Comparison of ENCODE assay signal across 1 cellular context in the genomic region with DNA sequence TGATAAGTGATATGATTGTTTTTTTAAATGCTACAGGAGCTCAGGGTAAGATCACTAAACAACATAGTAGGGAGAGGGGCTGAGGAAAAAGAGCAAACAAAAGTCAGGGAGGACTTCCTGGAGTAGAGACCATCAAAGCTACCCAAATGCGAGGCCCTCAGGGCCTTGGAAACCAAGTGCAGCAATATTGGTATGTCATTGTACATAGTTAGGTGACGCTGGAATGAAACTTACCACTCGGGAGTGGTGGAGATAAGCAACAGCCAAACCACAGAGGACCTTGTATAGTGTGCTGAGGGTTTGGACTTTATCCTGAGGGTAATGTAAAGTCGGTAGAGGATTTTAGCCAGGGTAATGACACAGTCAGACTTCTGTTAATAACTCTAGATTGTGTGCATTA.
TF ChIP-seq lines count a peak whose summit lies in the region.

No MANE protein-coding gene starts in this region.

TF ChIP-seq in HepG2, 621 proteins besides CTCF, POLR2A, EP300 and RAD21 (continues in another document):
- TF ChIP-seq ZNF180 (CRISPR knock-in tag; IDR thresholded peaks at IDR 0.05; ENCODE audit: borderline replicate concordance, low read depth) (no peak), ZNF546 (CRISPR knock-in tag; conservative IDR thresholded peaks at IDR 0.05) (no peak), ZNF33B (CRISPR knock-in tag; IDR thresholded peaks at IDR 0.05) (no peak), NFE2L2 (IDR thresholded peaks at IDR 0.05; ENCODE audit: low read length) (no peak), ISL2 (CRISPR knock-in tag; IDR thresholded peaks at IDR 0.05) (no peak; the same call in 1 of the 2 replicates), MIXL1 (CRISPR knock-in tag; IDR thresholded peaks at IDR 0.05) (no peak), NCOA2 (CRISPR knock-in tag; IDR thresholded peaks at IDR 0.05) (peak; percentile 50; the same call in 1 of the 2 replicates), ZNF382 (CRISPR knock-in tag; IDR thresholded peaks at IDR 0.05; ENCODE audit: borderline replicate concordance) (no peak), ZNF331 (CRISPR knock-in tag; IDR thresholded peaks at IDR 0.05) (0 out of 2 replicates have a peak, but pooled peaks have one; percentile 44), SOX13 (IDR thresholded peaks at IDR 0.05) (no peak), SOX13 (CRISPR knock-in tag; conservative IDR thresholded peaks at IDR 0.05 in 1 of 2, IDR thresholded peaks at IDR 0.05 in 1 of 2) (peak in 1 of 2 experiments; percentile 54; a peak in 2 of 4 replicates), CHD2 (IDR thresholded peaks at IDR 0.05; ENCODE audit: low read depth, low read length) (no peak), ZNF432 (CRISPR knock-in tag; IDR thresholded peaks at IDR 0.05; ENCODE audit: borderline replicate concordance) (no peak), ZNF891 (CRISPR knock-in tag; IDR thresholded peaks at IDR 0.05) (no peak), SNAPC2 (CRISPR knock-in tag; IDR thresholded peaks at IDR 0.05) (no peak), FOXA1 (IDR thresholded peaks at IDR 0.05) (no peak), FOXA1 (CRISPR knock-in tag; IDR thresholded peaks at IDR 0.05) (0 out of 2 replicates have a peak, but pooled peaks have one; percentile 21), ZBTB7B (CRISPR knock-in tag; IDR thresholded peaks at IDR 0.05) (no peak), ZNF20 (CRISPR knock-in tag; IDR thresholded peaks at IDR 0.05) (no peak), ZNF263 (CRISPR knock-in tag; IDR thresholded peaks at IDR 0.05) (peak; percentile 69), TOE1 (CRISPR knock-in tag; IDR thresholded peaks at IDR 0.05) (no peak), FOXP1 (IDR thresholded peaks at IDR 0.05) (no peak), FOXP1 (CRISPR knock-in tag; IDR thresholded peaks at IDR 0.05) (no peak), FIP1L1 (IDR thresholded peaks at IDR 0.05; ENCODE audit: borderline replicate concordance, insufficient read depth, low read depth, low read length) (no peak), ZNF570 (CRISPR knock-in tag; IDR thresholded peaks at IDR 0.05; ENCODE audit: borderline replicate concordance) (no peak), MXD4 (CRISPR knock-in tag; IDR thresholded peaks at IDR 0.05) (no peak), HNRNPLL (IDR thresholded peaks at IDR 0.05; ENCODE audit: low read depth, low read length, poor library complexity, severe bottlenecking) (no peak), NFKB2 (CRISPR knock-in tag; IDR thresholded peaks at IDR 0.05; ENCODE audit: borderline replicate concordance) (no peak), THYN1 (CRISPR knock-in tag; IDR thresholded peaks at IDR 0.05; ENCODE audit: borderline replicate concordance, low read depth) (no peak), BCL6 (CRISPR knock-in tag; IDR thresholded peaks at IDR 0.05) (peak; percentile 39; the same call in 1 of the 2 replicates), ISX (CRISPR knock-in tag; conservative IDR thresholded peaks at IDR 0.05) (no peak), TBP (CRISPR knock-in tag; IDR thresholded peaks at IDR 0.05) (no peak), SIX4 (CRISPR knock-in tag; IDR thresholded peaks at IDR 0.05) (peak; percentile 16; the same call in 1 of the 2 replicates)
- TF ChIP-seq, protein P1, sequence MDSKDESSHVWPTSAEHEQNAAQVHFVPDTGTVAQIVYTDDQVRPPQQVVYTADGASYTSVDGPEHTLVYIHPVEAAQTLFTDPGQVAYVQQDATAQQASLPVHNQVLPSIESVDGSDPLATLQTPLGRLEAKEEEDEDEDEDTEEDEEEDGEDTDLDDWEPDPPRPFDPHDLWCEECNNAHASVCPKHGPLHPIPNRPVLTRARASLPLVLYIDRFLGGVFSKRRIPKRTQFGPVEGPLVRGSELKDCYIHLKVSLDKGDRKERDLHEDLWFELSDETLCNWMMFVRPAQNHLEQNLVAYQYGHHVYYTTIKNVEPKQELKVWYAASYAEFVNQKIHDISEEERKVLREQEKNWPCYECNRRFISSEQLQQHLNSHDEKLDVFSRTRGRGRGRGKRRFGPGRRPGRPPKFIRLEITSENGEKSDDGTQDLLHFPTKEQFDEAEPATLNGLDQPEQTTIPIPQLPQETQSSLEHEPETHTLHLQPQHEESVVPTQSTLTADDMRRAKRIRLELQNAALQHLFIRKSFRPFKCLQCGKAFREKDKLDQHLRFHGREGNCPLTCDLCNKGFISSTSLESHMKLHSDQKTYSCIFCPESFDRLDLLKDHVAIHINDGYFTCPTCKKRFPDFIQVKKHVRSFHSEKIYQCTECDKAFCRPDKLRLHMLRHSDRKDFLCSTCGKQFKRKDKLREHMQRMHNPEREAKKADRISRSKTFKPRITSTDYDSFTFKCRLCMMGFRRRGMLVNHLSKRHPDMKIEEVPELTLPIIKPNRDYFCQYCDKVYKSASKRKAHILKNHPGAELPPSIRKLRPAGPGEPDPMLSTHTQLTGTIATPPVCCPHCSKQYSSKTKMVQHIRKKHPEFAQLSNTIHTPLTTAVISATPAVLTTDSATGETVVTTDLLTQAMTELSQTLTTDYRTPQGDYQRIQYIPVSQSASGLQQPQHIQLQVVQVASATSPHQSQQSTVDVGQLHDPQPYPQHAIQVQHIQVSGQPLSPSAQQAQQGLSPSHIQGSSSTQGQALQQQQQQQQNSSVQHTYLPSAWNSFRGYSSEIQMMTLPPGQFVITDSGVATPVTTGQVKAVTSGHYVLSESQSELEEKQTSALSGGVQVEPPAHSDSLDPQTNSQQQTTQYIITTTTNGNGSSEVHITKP (CRISPR knock-in tag; IDR thresholded peaks at IDR 0.05; ENCODE audit: low read depth) = no peak
- TF ChIP-seq, protein P2, sequence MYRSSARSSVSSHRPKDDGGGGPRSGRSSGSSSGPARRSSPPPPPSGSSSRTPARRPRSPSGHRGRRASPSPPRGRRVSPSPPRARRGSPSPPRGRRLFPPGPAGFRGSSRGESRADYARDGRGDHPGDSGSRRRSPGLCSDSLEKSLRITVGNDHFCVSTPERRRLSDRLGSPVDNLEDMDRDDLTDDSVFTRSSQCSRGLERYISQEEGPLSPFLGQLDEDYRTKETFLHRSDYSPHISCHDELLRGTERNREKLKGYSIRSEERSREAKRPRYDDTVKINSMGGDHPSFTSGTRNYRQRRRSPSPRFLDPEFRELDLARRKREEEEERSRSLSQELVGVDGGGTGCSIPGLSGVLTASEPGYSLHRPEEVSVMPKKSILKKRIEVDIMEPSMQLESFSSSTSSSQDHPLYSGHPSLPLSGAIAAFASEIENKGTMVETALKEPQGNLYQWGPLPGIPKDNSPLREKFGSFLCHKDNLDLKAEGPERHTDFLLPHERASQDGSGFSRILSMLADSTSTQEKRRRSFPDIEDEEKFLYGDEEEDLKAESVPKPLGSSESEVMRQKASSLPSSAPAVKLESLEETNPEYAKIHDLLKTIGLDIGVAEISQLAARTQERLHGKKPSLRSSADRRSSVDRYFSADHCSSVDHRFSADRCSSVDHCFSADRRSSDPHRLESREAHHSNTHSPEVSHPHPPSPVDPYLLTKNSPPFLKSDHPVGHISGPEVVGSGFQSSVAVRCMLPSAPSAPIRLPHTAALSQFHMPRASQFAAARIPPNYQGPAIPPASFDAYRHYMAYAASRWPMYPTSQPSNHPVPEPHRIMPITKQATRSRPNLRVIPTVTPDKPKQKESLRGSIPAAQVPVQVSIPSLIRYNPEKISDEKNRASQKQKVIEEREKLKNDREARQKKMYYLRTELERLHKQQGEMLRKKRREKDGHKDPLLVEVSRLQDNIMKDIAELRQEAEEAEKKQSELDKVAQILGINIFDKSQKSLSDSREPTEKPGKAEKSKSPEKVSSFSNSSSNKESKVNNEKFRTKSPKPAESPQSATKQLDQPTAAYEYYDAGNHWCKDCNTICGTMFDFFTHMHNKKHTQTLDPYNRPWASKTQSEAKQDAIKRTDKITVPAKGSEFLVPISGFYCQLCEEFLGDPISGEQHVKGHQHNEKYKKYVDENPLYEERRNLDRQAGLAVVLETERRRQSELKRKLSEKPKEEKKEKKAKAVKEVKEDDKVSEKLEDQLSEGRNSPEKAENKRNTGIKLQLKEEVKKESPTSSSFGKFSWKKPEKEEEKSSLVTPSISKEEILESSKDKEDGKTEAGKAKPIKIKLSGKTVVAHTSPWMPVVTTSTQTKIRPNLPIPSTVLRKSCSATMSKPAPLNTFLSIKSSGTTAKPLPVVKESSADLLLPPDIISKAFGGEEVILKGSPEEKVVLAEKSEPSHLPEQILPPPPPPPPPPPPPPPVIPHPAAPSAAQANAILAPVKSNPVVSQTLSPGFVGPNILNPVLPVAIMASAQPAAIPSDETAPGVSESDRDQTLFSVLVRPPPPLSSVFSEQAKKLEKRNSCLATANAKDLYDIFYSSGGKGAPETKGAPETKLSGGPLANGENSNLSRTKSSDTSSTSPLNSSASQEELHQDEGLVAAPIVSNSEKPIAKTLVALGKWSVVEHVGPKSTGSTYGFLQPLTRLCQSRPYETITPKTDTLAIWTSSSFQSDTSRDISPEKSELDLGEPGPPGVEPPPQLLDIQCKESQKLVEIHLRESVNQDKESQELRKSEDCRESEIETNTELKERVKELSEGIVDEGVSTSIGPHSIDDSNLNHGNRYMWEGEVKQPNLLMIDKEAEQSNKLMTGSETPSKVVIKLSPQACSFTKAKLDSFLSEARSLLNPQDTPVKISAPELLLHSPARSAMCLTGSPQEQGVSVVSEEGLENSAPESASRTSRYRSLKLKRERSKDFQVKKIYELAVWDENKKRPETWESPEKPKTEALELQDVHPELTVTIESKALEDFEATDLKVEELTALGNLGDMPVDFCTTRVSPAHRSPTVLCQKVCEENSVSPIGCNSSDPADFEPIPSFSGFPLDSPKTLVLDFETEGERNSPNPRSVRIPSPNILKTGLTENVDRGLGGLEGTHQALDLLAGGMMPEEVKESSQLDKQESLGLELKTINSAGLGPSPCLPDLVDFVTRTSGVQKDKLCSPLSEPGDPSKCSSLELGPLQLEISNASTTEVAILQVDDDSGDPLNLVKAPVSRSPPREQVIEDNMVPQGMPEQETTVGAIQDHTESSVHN (CRISPR knock-in tag; IDR thresholded peaks at IDR 0.05) = no peak
- TF ChIP-seq, protein P3, sequence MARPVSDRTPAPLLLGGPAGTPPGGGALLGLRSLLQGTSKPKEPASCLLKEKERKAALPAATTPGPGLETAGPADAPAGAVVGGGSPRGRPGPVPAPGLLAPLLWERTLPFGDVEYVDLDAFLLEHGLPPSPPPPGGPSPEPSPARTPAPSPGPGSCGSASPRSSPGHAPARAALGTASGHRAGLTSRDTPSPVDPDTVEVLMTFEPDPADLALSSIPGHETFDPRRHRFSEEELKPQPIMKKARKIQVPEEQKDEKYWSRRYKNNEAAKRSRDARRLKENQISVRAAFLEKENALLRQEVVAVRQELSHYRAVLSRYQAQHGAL (CRISPR knock-in tag; IDR thresholded peaks at IDR 0.05; ENCODE audit: not compliant biosample characterization) = no peak
- TF ChIP-seq, protein P4, sequence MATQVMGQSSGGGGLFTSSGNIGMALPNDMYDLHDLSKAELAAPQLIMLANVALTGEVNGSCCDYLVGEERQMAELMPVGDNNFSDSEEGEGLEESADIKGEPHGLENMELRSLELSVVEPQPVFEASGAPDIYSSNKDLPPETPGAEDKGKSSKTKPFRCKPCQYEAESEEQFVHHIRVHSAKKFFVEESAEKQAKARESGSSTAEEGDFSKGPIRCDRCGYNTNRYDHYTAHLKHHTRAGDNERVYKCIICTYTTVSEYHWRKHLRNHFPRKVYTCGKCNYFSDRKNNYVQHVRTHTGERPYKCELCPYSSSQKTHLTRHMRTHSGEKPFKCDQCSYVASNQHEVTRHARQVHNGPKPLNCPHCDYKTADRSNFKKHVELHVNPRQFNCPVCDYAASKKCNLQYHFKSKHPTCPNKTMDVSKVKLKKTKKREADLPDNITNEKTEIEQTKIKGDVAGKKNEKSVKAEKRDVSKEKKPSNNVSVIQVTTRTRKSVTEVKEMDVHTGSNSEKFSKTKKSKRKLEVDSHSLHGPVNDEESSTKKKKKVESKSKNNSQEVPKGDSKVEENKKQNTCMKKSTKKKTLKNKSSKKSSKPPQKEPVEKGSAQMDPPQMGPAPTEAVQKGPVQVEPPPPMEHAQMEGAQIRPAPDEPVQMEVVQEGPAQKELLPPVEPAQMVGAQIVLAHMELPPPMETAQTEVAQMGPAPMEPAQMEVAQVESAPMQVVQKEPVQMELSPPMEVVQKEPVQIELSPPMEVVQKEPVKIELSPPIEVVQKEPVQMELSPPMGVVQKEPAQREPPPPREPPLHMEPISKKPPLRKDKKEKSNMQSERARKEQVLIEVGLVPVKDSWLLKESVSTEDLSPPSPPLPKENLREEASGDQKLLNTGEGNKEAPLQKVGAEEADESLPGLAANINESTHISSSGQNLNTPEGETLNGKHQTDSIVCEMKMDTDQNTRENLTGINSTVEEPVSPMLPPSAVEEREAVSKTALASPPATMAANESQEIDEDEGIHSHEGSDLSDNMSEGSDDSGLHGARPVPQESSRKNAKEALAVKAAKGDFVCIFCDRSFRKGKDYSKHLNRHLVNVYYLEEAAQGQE (IDR thresholded peaks at IDR 0.05; ENCODE audit: borderline replicate concordance in 1 of 2, low read depth in 1 of 2, low read length in 2 of 2) = no peak
- TF ChIP-seq, protein P5, sequence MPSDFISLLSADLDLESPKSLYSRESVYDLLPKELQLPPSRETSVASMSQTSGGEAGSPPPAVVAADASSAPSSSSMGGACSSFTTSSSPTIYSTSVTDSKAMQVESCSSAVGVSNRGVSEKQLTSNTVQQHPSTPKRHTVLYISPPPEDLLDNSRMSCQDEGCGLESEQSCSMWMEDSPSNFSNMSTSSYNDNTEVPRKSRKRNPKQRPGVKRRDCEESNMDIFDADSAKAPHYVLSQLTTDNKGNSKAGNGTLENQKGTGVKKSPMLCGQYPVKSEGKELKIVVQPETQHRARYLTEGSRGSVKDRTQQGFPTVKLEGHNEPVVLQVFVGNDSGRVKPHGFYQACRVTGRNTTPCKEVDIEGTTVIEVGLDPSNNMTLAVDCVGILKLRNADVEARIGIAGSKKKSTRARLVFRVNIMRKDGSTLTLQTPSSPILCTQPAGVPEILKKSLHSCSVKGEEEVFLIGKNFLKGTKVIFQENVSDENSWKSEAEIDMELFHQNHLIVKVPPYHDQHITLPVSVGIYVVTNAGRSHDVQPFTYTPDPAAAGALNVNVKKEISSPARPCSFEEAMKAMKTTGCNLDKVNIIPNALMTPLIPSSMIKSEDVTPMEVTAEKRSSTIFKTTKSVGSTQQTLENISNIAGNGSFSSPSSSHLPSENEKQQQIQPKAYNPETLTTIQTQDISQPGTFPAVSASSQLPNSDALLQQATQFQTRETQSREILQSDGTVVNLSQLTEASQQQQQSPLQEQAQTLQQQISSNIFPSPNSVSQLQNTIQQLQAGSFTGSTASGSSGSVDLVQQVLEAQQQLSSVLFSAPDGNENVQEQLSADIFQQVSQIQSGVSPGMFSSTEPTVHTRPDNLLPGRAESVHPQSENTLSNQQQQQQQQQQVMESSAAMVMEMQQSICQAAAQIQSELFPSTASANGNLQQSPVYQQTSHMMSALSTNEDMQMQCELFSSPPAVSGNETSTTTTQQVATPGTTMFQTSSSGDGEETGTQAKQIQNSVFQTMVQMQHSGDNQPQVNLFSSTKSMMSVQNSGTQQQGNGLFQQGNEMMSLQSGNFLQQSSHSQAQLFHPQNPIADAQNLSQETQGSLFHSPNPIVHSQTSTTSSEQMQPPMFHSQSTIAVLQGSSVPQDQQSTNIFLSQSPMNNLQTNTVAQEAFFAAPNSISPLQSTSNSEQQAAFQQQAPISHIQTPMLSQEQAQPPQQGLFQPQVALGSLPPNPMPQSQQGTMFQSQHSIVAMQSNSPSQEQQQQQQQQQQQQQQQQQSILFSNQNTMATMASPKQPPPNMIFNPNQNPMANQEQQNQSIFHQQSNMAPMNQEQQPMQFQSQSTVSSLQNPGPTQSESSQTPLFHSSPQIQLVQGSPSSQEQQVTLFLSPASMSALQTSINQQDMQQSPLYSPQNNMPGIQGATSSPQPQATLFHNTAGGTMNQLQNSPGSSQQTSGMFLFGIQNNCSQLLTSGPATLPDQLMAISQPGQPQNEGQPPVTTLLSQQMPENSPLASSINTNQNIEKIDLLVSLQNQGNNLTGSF (CRISPR knock-in tag; IDR thresholded peaks at IDR 0.05) = no peak
